ENCODE assay signal across 26 cellular contexts in genomic region chr10:117668351-117669008, GRCh38.
"Had no signal": no experiment of that assay in that cellular context is flagged by ENCODE, and none has a peak within 500 bp of the region (broad histone marks: within the 10 kb centered on the region; RNA-seq: fewer than 3 reads in every experiment).

No MANE protein-coding gene starts in this region.

- H2AFZ ChIP-seq: PC-9 had no signal

- FAIRE-seq: TTC549 had no signal

- H3K4me3 ChIP-seq: cardiac muscle cell, PC-9, SJCRH30 had no signal

- H3K9ac ChIP-seq: SK-N-SH had no signal

- ATAC-seq: activated CD8-positive, alpha-beta T cell treated with anti-CD3 and anti-CD28 coated beads for 36 hours; activated T-cell treated with anti-CD3 and anti-CD28 coated beads, Interleukin-2, amount 50 U/mL, for 72 hours; activated T-helper 17 cell treated with anti-CD3 and anti-CD28 coated beads, Interleukin-2, amount 50 U/mL, for 72 hours had no signal

- H3K9me3 ChIP-seq: SJCRH30, SK-N-SH had no signal

- H3K4me2 ChIP-seq: PC-9, SK-N-SH had no signal

- DNase-seq: activated CD4-positive, alpha-beta T cell treated with anti-CD3 and anti-CD28 coated beads, Interleukin-2, amount 10 ng/mL, durations not matched to agents 24 days and 14 days; activated CD4-positive, alpha-beta T cell treated with anti-CD3 and anti-CD28 coated beads, Interleukin-2, amount 50 U/mL, for 4 hours; activated CD8-positive, alpha-beta T cell treated with anti-CD3 and anti-CD28 coated beads for 36 hours; activated effector memory CD4-positive, alpha-beta T cell treated with anti-CD3 and anti-CD28 coated beads, Interleukin-2, amount 50 U/mL, for 16 hours; activated naive CD4-positive, alpha-beta T cell; activated naive CD4-positive, alpha-beta T cell treated with anti-CD3 and anti-CD28 coated beads, Interleukin-2, amount 50 U/mL, for 16 hours; activated naive CD8-positive, alpha-beta T cell treated with anti-CD3 and anti-CD28 coated beads for 36 hours; activated T-cell treated with anti-CD3 and anti-CD28 coated beads, Interleukin-2, amount 50 U/mL, for 1 hour; activated T-cell treated with anti-CD3 and anti-CD28 coated beads, Interleukin-2, amount 50 U/mL, for 72 hours; amniotic stem cell; aorta; brain microvascular endothelial cell; NCI-H1105; NCI-H1417 treated with DMSO at 0.1 percent for 48 hours; NCI-H187 treated with DMSO at 0.1 percent for 48 hours; NCI-H2081 treated with DMSO at 0.1 percent for 48 hours; NCI-H226; NCI-H446 treated with DMSO at 0.1 percent for 48 hours; NCI-H524; PC-9; SHP77; SJCRH30; SK-N-SH had no signal

- H3K27me3 ChIP-seq: brain microvascular endothelial cell, cardiac muscle cell, SJCRH30 had no signal

- H3K27ac ChIP-seq: brain microvascular endothelial cell, cardiac muscle cell, PC-9, SJCRH30 had no signal

- H3K9me2 ChIP-seq: SK-N-SH had no signal

- H3K4me1 ChIP-seq: SJCRH30 had no signal

- H3K36me3 ChIP-seq: brain microvascular endothelial cell, cardiac muscle cell, SJCRH30 had no signal
